20 cellular contexts compared by ENCODE assay signal in genomic region chr5:122110990-122111389, GRCh38. TPM values are rescaled to one million over a fixed set of nuclear protein-coding genes. Genes with fewer than 3 reads are reported as not detected.
DNase-seq lines count a peak whose midpoint lies in the region; FAIRE-seq and TF ChIP-seq lines count a peak whose summit lies in the region.
"Had no signal": no experiment of that assay in that cellular context is flagged by ENCODE, and none has a peak within 500 bp of the region (broad histone marks: within the 10 kb centered on the region; RNA-seq: fewer than 3 reads in every experiment).

No MANE protein-coding gene starts in this region.

- H3K4me3 ChIP-seq in LNCaP clone FGC (ENCODE audit: low read depth, low read length) (no peak overlapping the region), mammary epithelial cell (replicated peaks in 1 of 3; ENCODE audit: insufficient read depth in 1 of 3, low read depth in 2 of 3, low read length in 3 of 3) (no peak overlapping the region), keratinocyte (ENCODE audit: control insufficient read depth in 2 of 3, extremely low read depth in 1 of 3, insufficient read depth in 2 of 3, low read depth in 1 of 3, low read length in 3 of 3) (no peak overlapping the region), smooth muscle cell (no peak overlapping the region)

- TF ChIP-seq CTCF in LNCaP clone FGC (IDR thresholded peaks at IDR 0.05; ENCODE audit: control insufficient read depth, extremely low read depth, insufficient read depth), result no peak
- TF ChIP-seq CTCF in mammary epithelial cell (conservative IDR thresholded peaks at IDR 0.05 in 1 of 2, IDR thresholded peaks at IDR 0.05 in 1 of 2; ENCODE audit: extremely low read depth in 1 of 2, insufficient read depth in 1 of 2, low read depth in 1 of 2, low read length in 2 of 2), result no peak
- no peak for TF ChIP-seq CTCF in keratinocyte (optimal IDR thresholded peaks at IDR 0.05 in 1 of 3, IDR thresholded peaks at IDR 0.05 in 1 of 3, conservative IDR thresholded peaks at IDR 0.05 in 1 of 3; ENCODE audit: extremely low read depth in 1 of 3, insufficient read depth in 2 of 3, low read length in 3 of 3)
- TF ChIP-seq CTCF in smooth muscle cell (IDR thresholded peaks at IDR 0.05; ENCODE audit: borderline replicate concordance, insufficient read depth, poor library complexity, severe bottlenecking), result no peak
- TF ChIP-seq CTCF in nephron progenitor cell (IDR thresholded peaks at IDR 0.05), result no peak

- DNase-seq in LNCaP clone FGC (ENCODE audit: low read depth) (peak; percentile 51), mammary epithelial cell (no peak), keratinocyte (ENCODE audit: low read depth, low spot score) (no peak), smooth muscle cell (lab: John Stamatoyannopoulos, UW; ENCODE audit: unreplicated experiment) (no peak), SHP77 treated with DMSO at 0.1 percent for 48 hours (lab: John Stamatoyannopoulos, UW) (no peak), nephron progenitor cell (no peak), head of caudate nucleus (no peak), urothelium cell line (ENCODE audit: low spot score) (no peak)
- DNase-seq: ACHN, AML-193, H9, NCI-H1436 treated with DMSO at 0.1 percent for 48 hours, NCI-H226, NCI-H526, Right ventricle myocardium superior, SK-N-SH had no signal

- H3K36me3 Mint-ChIP-seq in nephron progenitor cell (ENCODE audit: low read depth), result no peaks in the 10 kb centered on the region
- H3K36me3 Mint-ChIP-seq: CD14-positive monocyte had no signal

- no peak overlapping the region for H3K27ac ChIP-seq in mammary epithelial cell (ENCODE audit: insufficient read depth, low read depth, low read length)
- no peak overlapping the region for H3K27ac ChIP-seq in keratinocyte (ENCODE audit: control insufficient read depth, insufficient read depth, low read length)
- no peak overlapping the region for H3K27ac ChIP-seq in smooth muscle cell (ENCODE audit: low read depth)
- H3K27ac ChIP-seq: HL-60 had no signal

- H2AFZ ChIP-seq in mammary epithelial cell (ENCODE audit: low read depth, low read length), result peak overlapping the region; percentile 65
- peak overlapping the region; percentile 83 for H2AFZ ChIP-seq in keratinocyte (ENCODE audit: control insufficient read depth, low read length)
- H2AFZ ChIP-seq in smooth muscle cell (ENCODE audit: low read depth), result peak overlapping the region; percentile 38

- H3K9me3 Mint-ChIP-seq in nephron progenitor cell, result no peaks in the 10 kb centered on the region
- H3K9me3 Mint-ChIP-seq: CD14-positive monocyte, H9 had no signal

- H3K4me1 ChIP-seq in mammary epithelial cell (ENCODE audit: insufficient read depth, low read length), result peaks cover 4% of the 10 kb centered on the region
- peaks cover 9% of the 10 kb centered on the region for H3K4me1 ChIP-seq in keratinocyte (ENCODE audit: control insufficient read depth, extremely low read depth, insufficient read depth, low read length)
- no peaks in the 10 kb centered on the region for H3K4me1 ChIP-seq in smooth muscle cell (ENCODE audit: low read depth)

- H3K4me3 Mint-ChIP-seq in nephron progenitor cell, result no peak overlapping the region
- H3K4me3 Mint-ChIP-seq: CD14-positive monocyte, H9 had no signal

- peaks cover 9% of the 10 kb centered on the region for H3K4me1 Mint-ChIP-seq in nephron progenitor cell
- H3K4me1 Mint-ChIP-seq: CD14-positive monocyte had no signal

- no peak overlapping the region for H3K9ac ChIP-seq in mammary epithelial cell (ENCODE audit: insufficient read depth, low read length)
- no peak overlapping the region for H3K9ac ChIP-seq in keratinocyte (ENCODE audit: control insufficient read depth, extremely low read depth, insufficient read depth, low read length)
- H3K9ac ChIP-seq in smooth muscle cell (ENCODE audit: low read depth), result no peak overlapping the region
- H3K9ac ChIP-seq: SK-N-SH had no signal

- BruUV-seq in mammary epithelial cell (replicated peaks; lab: Mats Ljungman, UMichigan), result no TSS peak

- CTCF ChIA-PET in mammary epithelial cell (lab: Charles Lee; ENCODE audit: low non-redundant PET), result no interaction called here

- no peaks in the 10 kb centered on the region for H3K9me3 ChIP-seq in mammary epithelial cell (replicated peaks; ENCODE audit: insufficient read depth, low read length)
- no peaks in the 10 kb centered on the region for H3K9me3 ChIP-seq in keratinocyte (ENCODE audit: control insufficient read depth, low read depth, low read length)
- no peaks in the 10 kb centered on the region for H3K9me3 ChIP-seq in smooth muscle cell (replicated peaks; ENCODE audit: low read depth)
- H3K9me3 ChIP-seq: SK-N-SH had no signal

- intact Hi-C loops in mammary epithelial cell (cut with micrococcal nuclease), result no loop called here
- intact Hi-C loops in head of caudate nucleus (cut with DNase I), result no loop called here

- FAIRE-seq in keratinocyte (lab: Jason Lieb, UNC) (peak; percentile 23), urothelium cell line (lab: Jason Lieb, UNC) (no peak)
- FAIRE-seq: HTR-8/SVneo, RCC 7860 had no signal

- H3K4me2 ChIP-seq in mammary epithelial cell (ENCODE audit: insufficient read depth, low read depth, low read length) (no peak overlapping the region), keratinocyte (ENCODE audit: control insufficient read depth, extremely low read depth, insufficient read depth, low read depth, low read length) (peak overlapping the region; percentile 59), smooth muscle cell (no peak overlapping the region)
- H3K4me2 ChIP-seq: SK-N-SH had no signal

- in situ Hi-C loops in mammary epithelial cell (cut with MboI; ENCODE audit: low sequenced_read_pairs in 2 of 2), result no loop called here

- H3F3A ChIP-seq in smooth muscle cell (ENCODE audit: low read depth), result no peaks in the 10 kb centered on the region

- H3K27ac Mint-ChIP-seq in nephron progenitor cell, result no peak overlapping the region
- H3K27ac Mint-ChIP-seq: CD14-positive monocyte, H9 had no signal

- H3K9me1 ChIP-seq in keratinocyte (ENCODE audit: control insufficient read depth, extremely low read depth, insufficient read depth, low read length), result no peaks in the 10 kb centered on the region

- H3K36me3 ChIP-seq in mammary epithelial cell (ENCODE audit: insufficient read depth, low read length) (no peaks in the 10 kb centered on the region), keratinocyte (ENCODE audit: control insufficient read depth in 2 of 2, extremely low read depth in 1 of 2, insufficient read depth in 2 of 2, low read length in 2 of 2) (no peaks in the 10 kb centered on the region), smooth muscle cell (ENCODE audit: low read depth) (no peaks in the 10 kb centered on the region)

- WGBS in mammary epithelial cell (ENCODE audit: low coverage, missing lambda C conversion rate), result 32% methylated on average over 3 of the region's 3 CpGs
- WGBS in smooth muscle cell (ENCODE audit: low lambda C conversion rate), result 30% methylated on average over 3 of the region's 3 CpGs

- H4K20me1 ChIP-seq in mammary epithelial cell (ENCODE audit: insufficient read depth, low read length) (no peaks in the 10 kb centered on the region), keratinocyte (ENCODE audit: control insufficient read depth, extremely low read depth, insufficient read depth, low read length) (no peaks in the 10 kb centered on the region), smooth muscle cell (ENCODE audit: low read depth) (no peaks in the 10 kb centered on the region)

- peaks cover 3% of the 10 kb centered on the region for H3K27me3 Mint-ChIP-seq in nephron progenitor cell (ENCODE audit: low read depth, poor library complexity)

- dilution Hi-C loops in mammary epithelial cell (cut with HindIII; ENCODE audit: low sequenced_read_pairs) (no loop called here), keratinocyte (cut with MboI; ENCODE audit: extremely low pct_ligation_motif_present, low sequenced_read_pairs) (no loop called here)

- H3K27me3 ChIP-seq in mammary epithelial cell (ENCODE audit: insufficient read depth, low read length), result no peaks in the 10 kb centered on the region
- no peaks in the 10 kb centered on the region for H3K27me3 ChIP-seq in keratinocyte (ENCODE audit: control insufficient read depth, extremely low read depth, insufficient read depth, low read length)
- peaks cover 25% of the 10 kb centered on the region for H3K27me3 ChIP-seq in smooth muscle cell (ENCODE audit: low read depth)

- H3K79me2 ChIP-seq in mammary epithelial cell (ENCODE audit: insufficient read depth, low read length) (no peaks in the 10 kb centered on the region), keratinocyte (ENCODE audit: control insufficient read depth, insufficient read depth, low read length) (no peaks in the 10 kb centered on the region), smooth muscle cell (ENCODE audit: low read depth) (no peaks in the 10 kb centered on the region)

RNA-seq across cellular contexts. Expression of gene ZNF474, which starts 18.4 kb away (rescaled TPM):
- total RNA-seq in mammary epithelial cell, result under 1 TPM; 0.19 to 0.33 TPM
- 0.10 TPM for polyA plus RNA-seq in mammary epithelial cell
- not detected for polyA minus RNA-seq in mammary epithelial cell
- polyA plus RNA-seq in keratinocyte, result 0.05 to 0.08 TPM in 2 of 3 replicates, not detected in the other
- 0.59 TPM for polyA plus RNA-seq in keratinocyte (2011; ENCODE audit: low read depth)
- polyA plus RNA-seq in keratinocyte (2011; cell fraction: cytosol; rRNA removed), result 0.04 and 0.15 TPM in 2 replicates
- polyA plus RNA-seq in keratinocyte (2011; cell fraction: nucleus; rRNA removed), result 0.20 and 0.23 TPM in 2 replicates
- 0.13 TPM in 1 of 2 replicates, not detected in the other for polyA plus RNA-seq in keratinocyte (2012; ENCODE audit: low replicate concordance)
- polyA minus RNA-seq in keratinocyte, result 0.46 TPM in 1 of 3 replicates, not detected in the others
- polyA minus RNA-seq in keratinocyte (2011; cell fraction: cytosol; rRNA and poly(A)+ RNA removed), result not detected
- not detected in 2 replicates for polyA minus RNA-seq in keratinocyte (2011; cell fraction: nucleus; rRNA and poly(A)+ RNA removed)
- 1.1 and 3.3 TPM in 2 replicates for total RNA-seq in smooth muscle cell
- 0.82 and 2.2 TPM in 2 replicates for polyA plus RNA-seq in smooth muscle cell
- total RNA-seq: H9, Right ventricle myocardium superior had no signal
- polyA plus RNA-seq: CD14-positive monocyte had no signal

RNA-seq across cellular contexts. Expression of gene LOX, which starts 32.9 kb away (rescaled TPM):
- total RNA-seq in mammary epithelial cell (10 to 100 TPM in 1 of 2 donors, 1 to 10 TPM in 1; 5.9 to 28.0 TPM), smooth muscle cell (632 and 642 TPM in 2 replicates)
- polyA plus RNA-seq in mammary epithelial cell (12.9 TPM), keratinocyte (0.13 to 0.93 TPM (median 0.33 TPM) in 3 replicates), smooth muscle cell (756 and 808 TPM in 2 replicates)
- polyA minus RNA-seq in mammary epithelial cell (16.2 TPM), keratinocyte (0.64 to 1.9 TPM (median 1.1 TPM) in 3 replicates)
- polyA plus RNA-seq in keratinocyte (2011; ENCODE audit: low read depth), result 0.46 TPM
- polyA plus RNA-seq in keratinocyte (2011; cell fraction: cytosol; rRNA removed), result 0.30 and 0.52 TPM in 2 replicates
- 0.47 and 0.68 TPM in 2 replicates for polyA plus RNA-seq in keratinocyte (2011; cell fraction: nucleus; rRNA removed)
- polyA plus RNA-seq in keratinocyte (2012; ENCODE audit: low replicate concordance), result 0.73 and 1.00 TPM in 2 replicates
- 1.2 TPM for polyA minus RNA-seq in keratinocyte (2011; cell fraction: cytosol; rRNA and poly(A)+ RNA removed)
- 1.2 TPM in 1 of 2 replicates, not detected in the other for polyA minus RNA-seq in keratinocyte (2011; cell fraction: nucleus; rRNA and poly(A)+ RNA removed)
- polyA plus RNA-seq: CD14-positive monocyte had no signal

Comparison
In these comparisons a context has a peak if more than half of its experiments do, and no peak if none do; other contexts are left out.
1. RNA of gene LOX, which starts 32.9 kb away (polyA plus RNA-seq): 756 to 808 TPM in smooth muscle cell; 12.9 TPM in mammary epithelial cell (single experiment) and 0.13 to 1.00 TPM in keratinocyte; every median in the first group is over 10 times any median in the second.
2. Peak in every context shown above with its lines, with median percentiles within 50 percentile points of each other: H2AFZ ChIP-seq.